ENCODE assay signal across 8 cellular contexts in genomic region chr7:106283501-106283830, GRCh38. TPM values are rescaled to one million over a fixed set of nuclear protein-coding genes. Genes with fewer than 3 reads are reported as not detected.
DNase-seq lines count a peak whose midpoint lies in the region; ATAC-seq lines count a peak whose summit lies in the region.

No MANE protein-coding gene starts in this region.

- peaks cover 53% of the 10 kb centered on the region for H3K4me1 Mint-ChIP-seq in T-helper 2 cell treated with Interferon-gamma antibody and Interleukin-4, amounts not matched to agents 5 μg/mL and 100 μg/mL, for 36 hours (ENCODE audit: low read depth)
- H3K4me1 Mint-ChIP-seq in activated naive CD8-positive, alpha-beta T cell (ENCODE audit: low read depth): peaks cover 54% of the 10 kb centered on the region
- H3K4me1 Mint-ChIP-seq in immature natural killer cell: peaks cover 14 to 25% of the 10 kb centered on the region in 2 donors

- H3K9ac ChIP-seq in stomach smooth muscle (ENCODE audit: low read length in 2 of 2): peak overlapping the region; percentile 83 to 97

- no peaks in the 10 kb centered on the region for H3K9me3 ChIP-seq in stomach smooth muscle (ENCODE audit: control insufficient read depth in 2 of 2, low read length in 2 of 2)

- H3K27ac Mint-ChIP-seq in T-helper 2 cell treated with Interferon-gamma antibody and Interleukin-4, amounts not matched to agents 5 μg/mL and 100 μg/mL, for 36 hours: peak overlapping the region; percentile 96
- peak overlapping the region; percentile 98 for H3K27ac Mint-ChIP-seq in activated naive CD8-positive, alpha-beta T cell
- peak overlapping the region; percentile 84 to 91 (median 90) for H3K27ac Mint-ChIP-seq in immature natural killer cell

- H3K4me3 ChIP-seq in stomach smooth muscle (ENCODE audit: low read length in 2 of 2): peak overlapping the region; percentile 91 to 92

- H3K27me3 ChIP-seq in stomach smooth muscle (ENCODE audit: control insufficient read depth in 1 of 2, insufficient read depth in 2 of 2, low read length in 2 of 2): no peaks in the 10 kb centered on the region

- H3K27ac ChIP-seq in stomach smooth muscle (ENCODE audit: low read length): peak overlapping the region; percentile 76

- no peaks in the 10 kb centered on the region for H3K27me3 Mint-ChIP-seq in T-helper 2 cell treated with Interferon-gamma antibody and Interleukin-4, amounts not matched to agents 5 μg/mL and 100 μg/mL, for 36 hours (ENCODE audit: low read depth)
- no peaks in the 10 kb centered on the region for H3K27me3 Mint-ChIP-seq in activated naive CD8-positive, alpha-beta T cell
- H3K27me3 Mint-ChIP-seq in immature natural killer cell (ENCODE audit: low read depth in 3 of 3): peaks cover 3 to 13% (median 12%) of the 10 kb centered on the region in 3 donors

- no peaks in the 10 kb centered on the region for H3K36me3 ChIP-seq in stomach smooth muscle (ENCODE audit: control insufficient read depth in 2 of 2, insufficient read depth in 2 of 2, low read length in 2 of 2)

- no peak for ATAC-seq in HG02840 (IDR thresholded peaks at IDR 0.05; ENCODE audit: low FRiP score, unreplicated experiment)

- H3K36me3 Mint-ChIP-seq in T-helper 2 cell treated with Interferon-gamma antibody and Interleukin-4, amounts not matched to agents 5 μg/mL and 100 μg/mL, for 36 hours (ENCODE audit: low read depth): peaks cover 12% of the 10 kb centered on the region
- H3K36me3 Mint-ChIP-seq in activated naive CD8-positive, alpha-beta T cell: peaks cover 35% of the 10 kb centered on the region
- no peaks in the 10 kb centered on the region for H3K36me3 Mint-ChIP-seq in immature natural killer cell

- no peak for DNase-seq in T-helper 2 cell treated with Interferon-gamma antibody and Interleukin-4, amounts not matched to agents 5 μg/mL and 100 μg/mL, for 36 hours (ENCODE audit: low spot score)
- no peak for DNase-seq in T-helper 2 cell
- DNase-seq in immature natural killer cell: no peak
- no peak for DNase-seq in SK-N-DZ (ENCODE audit: low spot score)
- DNase-seq in stimulated activated CD4-positive, alpha-beta T cell treated with anti-CD3 and anti-CD28 coated beads, Interleukin-2, amount 100 ng/mL, for 48 hours: no peak

- peak overlapping the region; percentile 94 for H3K4me3 Mint-ChIP-seq in T-helper 2 cell treated with Interferon-gamma antibody and Interleukin-4, amounts not matched to agents 5 μg/mL and 100 μg/mL, for 36 hours
- H3K4me3 Mint-ChIP-seq in activated naive CD8-positive, alpha-beta T cell: peak overlapping the region; percentile 99
- peak overlapping the region; percentile 86 to 95 (median 90) for H3K4me3 Mint-ChIP-seq in immature natural killer cell

- H3K4me1 ChIP-seq in stomach smooth muscle (ENCODE audit: control insufficient read depth, insufficient read depth, low read length): no peaks in the 10 kb centered on the region

- H3K9me3 Mint-ChIP-seq in T-helper 2 cell treated with Interferon-gamma antibody and Interleukin-4, amounts not matched to agents 5 μg/mL and 100 μg/mL, for 36 hours: no peaks in the 10 kb centered on the region
- H3K9me3 Mint-ChIP-seq in activated naive CD8-positive, alpha-beta T cell (ENCODE audit: low read depth): peaks cover 4% of the 10 kb centered on the region
- no peaks in the 10 kb centered on the region for H3K9me3 Mint-ChIP-seq in immature natural killer cell

RNA-seq across cellular contexts. Expression of gene NAMPT, which starts 1.3 kb away (rescaled TPM):
- 10 to 100 TPM; 12.7 to 14.0 (median 13.1) TPM for polyA plus RNA-seq in immature natural killer cell
- 36.8 and 37.4 TPM in 2 replicates for polyA plus RNA-seq in SK-N-DZ (2014; cell fraction: cytosol; rRNA removed)
- 28.8 and 30.8 TPM in 2 replicates for polyA plus RNA-seq in SK-N-DZ (2014; cell fraction: nucleus; rRNA removed)
